ENCODE assay signal across 32 cellular contexts in the genomic region with DNA sequence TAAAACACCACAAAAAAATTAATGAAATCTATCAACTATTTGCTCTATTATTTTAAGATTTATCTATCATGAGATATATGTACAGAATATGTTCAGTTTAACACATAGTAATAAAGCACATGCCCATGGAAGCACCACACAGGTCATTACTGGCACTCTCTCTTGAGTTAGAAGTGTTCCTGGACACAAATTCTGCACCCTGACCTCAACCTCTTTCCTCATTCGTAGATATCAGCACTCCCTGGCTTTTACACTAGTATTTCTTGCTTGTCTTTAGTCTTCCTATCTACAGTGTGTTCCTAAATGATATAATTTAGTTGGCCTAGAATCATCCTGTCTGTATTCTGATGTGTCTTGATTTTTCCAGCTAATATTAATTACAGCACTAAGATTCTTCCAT.
DNase-seq lines count a peak whose midpoint lies in the region; ATAC-seq, FAIRE-seq and TF ChIP-seq lines count a peak whose summit lies in the region.
"Had no signal": no experiment of that assay in that cellular context is flagged by ENCODE, and none has a peak within 500 bp of the region (broad histone marks: within the 10 kb centered on the region; RNA-seq: fewer than 3 reads in every experiment).

No MANE protein-coding gene starts in this region.

- DNase-seq in right lobe of liver (no peak), HepG2 (ENCODE audit: low spot score) (no peak), IMR-90 (no peak), left lobe of liver (ENCODE audit: low spot score) (no peak), retina (no peak)
- DNase-seq in stimulated activated naive CD4-positive, alpha-beta T cell (lab: John Stamatoyannopoulos, UW), result no peak
- DNase-seq: 8988T; ACHN; AML-193; BE2C; C1 segment of cervical spinal cord; Caco-2; Calu3; CD4-positive, alpha-beta memory T cell; CD4-positive, alpha-beta T cell; CD4-positive, CD25-positive, alpha-beta regulatory T cell; CD8-positive, alpha-beta memory T cell; CD8-positive, alpha-beta T cell; COR-L47; DMS 273 treated with DMSO at 0.1 percent for 48 hours; DMS153; DMS53; DMS79; DMS79 treated with DMSO at 0.1 percent for 48 hours; DND-41; EL had no signal

- 27% methylated on average over 1 of the region's 1 CpG for WGBS in right lobe of liver (ENCODE audit: insufficient coverage, low coverage, low lambda C conversion rate, missing lambda C conversion rate)
- 4% methylated on average over 1 of the region's 1 CpG for WGBS in HepG2 (ENCODE audit: low lambda C conversion rate)
- WGBS in IMR-90 (ENCODE audit: extremely low coverage in 2 of 2, insufficient read length in 1 of 2), 2 experiments, result no CpG with 5 or more reads among the region's 1 CpG

- H3K18ac ChIP-seq in IMR-90 (ENCODE audit: low read depth, low read length), result no peak overlapping the region

- H2BK15ac ChIP-seq in IMR-90 (ENCODE audit: low read depth, low read length), result no peak overlapping the region

- no peak overlapping the region for H2AK5ac ChIP-seq in IMR-90 (ENCODE audit: low read depth, low read length)

- H3K79me2 ChIP-seq in HepG2 (ENCODE audit: insufficient read depth, low read length), result no peaks in the 10 kb centered on the region

- H3K27ac ChIP-seq in right lobe of liver (no peak overlapping the region), HepG2 (ENCODE audit: extremely low read length, insufficient read depth, low read length) (no peak overlapping the region), IMR-90 (ENCODE audit: insufficient read depth, low read length) (no peak overlapping the region)
- H3K27ac ChIP-seq: 22Rv1; A549; BLaER1; BLaER1 treated with 17β-estradiol and CSF1 and Interleukin-3, amounts not matched to agents 10 nM and 100 nM; C4-2B had no signal

- H3K56ac ChIP-seq in IMR-90 (ENCODE audit: extremely low read depth, insufficient read depth, low read length), result no peak overlapping the region

- intact Hi-C loops in right lobe of liver (cut with DNase I) (no loop called here), HepG2 (cut with micrococcal nuclease; ENCODE audit: unreplicated experiment) (loop anchor here (1.0 kb wide), 1 partner anchor 258 kb away; no protein-coding TSS in a partner anchor), IMR-90 (cut with micrococcal nuclease) (loop anchor here (10.0 kb wide), 1 partner anchor 504 kb away; no protein-coding TSS in a partner anchor)

- no peak overlapping the region for H4K5ac ChIP-seq in IMR-90 (ENCODE audit: low read depth, low read length)

- H4K91ac ChIP-seq in IMR-90 (ENCODE audit: insufficient read depth, low read depth, low read length), result no peak overlapping the region

- no peaks in the 10 kb centered on the region for H3K79me1 ChIP-seq in IMR-90 (ENCODE audit: low read depth in 1 of 2, low read length in 2 of 2)

- ATAC-seq in right lobe of liver (peak; percentile 43 to 70 (median 56)), HepG2 (no peak), IMR-90 (ENCODE audit: low read depth) (no peak), left lobe of liver (peak; percentile 82)
- ATAC-seq: A549; CD8-positive, alpha-beta T cell had no signal

- TF ChIP-seq POLR2A in right lobe of liver (IDR thresholded peaks at IDR 0.05) (no peak), HepG2 (IDR thresholded peaks at IDR 0.05; ENCODE audit: insufficient read depth in 1 of 2, low read depth in 2 of 2, low read length in 2 of 2) (no peak), IMR-90 (IDR thresholded peaks at IDR 0.05; ENCODE audit: low read depth, low read length) (no peak)

- in situ Hi-C loops in HepG2 (cut with HindIII; ENCODE audit: extremely low pct_ligation_motif_present, low pct_unique_long_range_greater_than_20kb), result no loop called here
- in situ Hi-C loops in IMR-90 (cut with MboI; ENCODE audit: low sequenced_read_pairs), result no loop called here

- H3K9me3 ChIP-seq in right lobe of liver (no peaks in the 10 kb centered on the region), HepG2 (ENCODE audit: low read length) (no peaks in the 10 kb centered on the region), IMR-90 (ENCODE audit: control insufficient read depth, insufficient read depth, low read length) (no peaks in the 10 kb centered on the region)
- H3K9me3 ChIP-seq: A549; BE2C; BLaER1; BLaER1 treated with 17β-estradiol and CSF1 and Interleukin-3, amounts not matched to agents 10 nM and 100 nM; Caco-2 had no signal

- no peak for FAIRE-seq in HepG2 (lab: Jason Lieb, UNC)
- FAIRE-seq: A204.1, A549 had no signal

- H3K9ac ChIP-seq in HepG2 (ENCODE audit: insufficient read depth, low read depth, low read length) (no peak overlapping the region), IMR-90 (ENCODE audit: low read depth, low read length) (no peak overlapping the region)
- H3K9ac ChIP-seq: BLaER1; BLaER1 treated with 17β-estradiol and CSF1 and Interleukin-3, amounts not matched to agents 10 nM and 100 nM had no signal

- H3K4me1 ChIP-seq in right lobe of liver (peaks cover 0 to 10% (median 4%) of the 10 kb centered on the region in 4 donors), HepG2 (ENCODE audit: insufficient read depth, low read length) (peaks cover 8% of the 10 kb centered on the region), IMR-90 (ENCODE audit: control insufficient read depth, insufficient read depth, low read length) (no peaks in the 10 kb centered on the region)
- H3K4me1 ChIP-seq: A549; BE2C; BLaER1; BLaER1 treated with 17β-estradiol and CSF1 and Interleukin-3, amounts not matched to agents 10 nM and 100 nM; Caco-2 had no signal

- H2AFZ ChIP-seq in HepG2 (ENCODE audit: low read length) (no peak overlapping the region), IMR-90 (replicated peaks; ENCODE audit: low read length, poor library complexity) (no peak overlapping the region)

- no peak overlapping the region for H3K4me2 ChIP-seq in HepG2 (ENCODE audit: low read depth, low read length)
- H3K4me2 ChIP-seq in IMR-90 (ENCODE audit: low read depth, low read length), result no peak overlapping the region
- H3K4me2 ChIP-seq: A549; BLaER1; BLaER1 treated with 17β-estradiol and CSF1 and Interleukin-3, amounts not matched to agents 10 nM and 100 nM had no signal

- no peak overlapping the region for H3K4me3 ChIP-seq in right lobe of liver
- no peak overlapping the region for H3K4me3 ChIP-seq in HepG2 (replicated peaks in 1 of 3; ENCODE audit: insufficient read depth in 1 of 3, low read depth in 2 of 3, low read length in 3 of 3)
- H3K4me3 ChIP-seq in IMR-90 (ENCODE audit: insufficient read depth, low read depth, low read length), result no peak overlapping the region
- H3K4me3 ChIP-seq: A549; BLaER1; BLaER1 treated with 17β-estradiol and CSF1 and Interleukin-3, amounts not matched to agents 10 nM and 100 nM had no signal

- TF ChIP-seq EP300 in HepG2 (IDR thresholded peaks at IDR 0.05; ENCODE audit: low read depth in 2 of 2, low read length in 2 of 2) (no peak), HepG2 (CRISPR knock-in tag; IDR thresholded peaks at IDR 0.05; ENCODE audit: borderline replicate concordance) (no peak)

- H3K27me3 ChIP-seq in right lobe of liver, result no peaks in the 10 kb centered on the region
- no peaks in the 10 kb centered on the region for H3K27me3 ChIP-seq in HepG2 (ENCODE audit: control insufficient read depth in 1 of 2, insufficient read depth in 2 of 2, low read length in 2 of 2)
- no peaks in the 10 kb centered on the region for H3K27me3 ChIP-seq in IMR-90 (ENCODE audit: control insufficient read depth, insufficient read depth, low read length)
- H3K27me3 ChIP-seq: BE2C; BLaER1; BLaER1 treated with 17β-estradiol and CSF1 and Interleukin-3, amounts not matched to agents 10 nM and 100 nM had no signal

- no peak for TF ChIP-seq RAD21 in HepG2 (CRISPR knock-in tag; IDR thresholded peaks at IDR 0.05)
- no peak for TF ChIP-seq RAD21 in IMR-90 (IDR thresholded peaks at IDR 0.05; ENCODE audit: low read length)

- CTCF ChIA-PET in HepG2 (lab: Yijun Ruan, JAX; ENCODE audit: low intra/inter-chr PET ratio, low total read pairs) (no interaction called here), IMR-90 (lab: Yijun Ruan, JAX) (no interaction called here)

- H3K9me1 ChIP-seq in IMR-90 (ENCODE audit: insufficient read depth, low read length), result no peaks in the 10 kb centered on the region

- H3K14ac ChIP-seq in IMR-90 (replicated peaks; ENCODE audit: low read depth, low read length), result 0 out of 2 replicates have a peak overlapping the region, but pooled peaks have one; percentile 4

- H2BK20ac ChIP-seq in IMR-90 (ENCODE audit: low read depth, low read length), result no peak overlapping the region

- H2BK120ac ChIP-seq in IMR-90 (ENCODE audit: low read depth, low read length), result no peak overlapping the region

- H4K20me1 ChIP-seq in HepG2 (ENCODE audit: insufficient read depth, low read length), result no peaks in the 10 kb centered on the region
- no peaks in the 10 kb centered on the region for H4K20me1 ChIP-seq in IMR-90 (ENCODE audit: insufficient read depth, low read length)
- H4K20me1 ChIP-seq: BLaER1; BLaER1 treated with 17β-estradiol and CSF1 and Interleukin-3, amounts not matched to agents 10 nM and 100 nM had no signal

- H2AK9ac ChIP-seq in IMR-90 (replicated peaks; ENCODE audit: low read depth, low read length, poor library complexity), result no peak overlapping the region

- TF ChIP-seq CTCF in right lobe of liver (IDR thresholded peaks at IDR 0.05) (no peak), HepG2 (CRISPR knock-in tag; IDR thresholded peaks at IDR 0.05) (no peak), IMR-90 (conservative IDR thresholded peaks at IDR 0.05; ENCODE audit: low read depth, low read length) (no peak)

- H3K36me3 ChIP-seq in right lobe of liver, result no peaks in the 10 kb centered on the region
- H3K36me3 ChIP-seq in HepG2 (replicated peaks in 1 of 2; ENCODE audit: control insufficient read depth in 1 of 2, insufficient read depth in 2 of 2, low read length in 2 of 2), result no peaks in the 10 kb centered on the region
- H3K36me3 ChIP-seq in IMR-90 (ENCODE audit: control insufficient read depth, insufficient read depth, low read length), result no peaks in the 10 kb centered on the region
- H3K36me3 ChIP-seq: BE2C; BLaER1; BLaER1 treated with 17β-estradiol and CSF1 and Interleukin-3, amounts not matched to agents 10 nM and 100 nM had no signal

- H4K8ac ChIP-seq in IMR-90 (ENCODE audit: low read depth in 2 of 2, low read length in 2 of 2), result no peak overlapping the region

- H3K23ac ChIP-seq in IMR-90 (ENCODE audit: low read depth, low read length), result no peak overlapping the region

- dilution Hi-C loops in IMR-90 (cut with HindIII; ENCODE audit: low sequenced_read_pairs, unreplicated experiment), result no loop called here

- no peak overlapping the region for H2BK5ac ChIP-seq in IMR-90 (ENCODE audit: low read depth, low read length, poor library complexity, severe bottlenecking)

- no peak overlapping the region for H3K4ac ChIP-seq in IMR-90 (ENCODE audit: low read depth, low read length)

- POLR2A ChIA-PET in HepG2 (lab: Yijun Ruan, JAX) (no interaction called here), IMR-90 (lab: Charles Lee; ENCODE audit: unreplicated experiment) (no interaction called here)

- no TSS peak for BruUV-seq in HepG2 (replicated peaks; lab: Mats Ljungman, UMichigan)
- no TSS peak for BruUV-seq in IMR-90 (replicated peaks; lab: Mats Ljungman, UMichigan)

TF ChIP-seq in IMR-90, 13 proteins besides CTCF, POLR2A, EP300 and RAD21 (continues in another document):
- TF ChIP-seq MXI1 (IDR thresholded peaks at IDR 0.05; ENCODE audit: borderline replicate concordance, low read depth, low read length) (no peak), NFE2L2 (IDR thresholded peaks at IDR 0.05; ENCODE audit: low read depth, low read length) (no peak), FOS (IDR thresholded peaks at IDR 0.05; ENCODE audit: low read depth, low read length) (no peak), CHD1 (IDR thresholded peaks at IDR 0.05; ENCODE audit: low read depth, low read length) (no peak)

Comparison
In these comparisons a context has a peak if more than half of its experiments do, and no peak if none do; other contexts are left out.
1. ATAC-seq: peak in right lobe of liver (4 of 4) and left lobe of liver (single experiment); none in HepG2 (single experiment) and IMR-90 (single experiment).
2. intact Hi-C loops: an anchor here in HepG2 (1.0 kb wide) and IMR-90 (10.0 kb wide); none called in right lobe of liver.